21 cellular contexts compared by ENCODE assay signal in genomic region chr14:60206249-60206670, GRCh38.
"Had no signal": no experiment of that assay in that cellular context is flagged by ENCODE, and none has a peak within 500 bp of the region (broad histone marks: within the 10 kb centered on the region; RNA-seq: fewer than 3 reads in every experiment).

No MANE protein-coding gene starts in this region.

- H3K27ac Mint-ChIP-seq: activated naive CD8-positive, alpha-beta T cell treated with anti-CD3 and anti-CD28 coated beads, Interleukin-2, amount 10 ng/mL, durations not matched to agents 7 days and 5 days; activated T-helper 2 cell treated with anti-CD3 and anti-CD28 coated beads, Interferon-gamma antibody, Interleukin-2, Interleukin-4, amounts not matched to agents 10 μg/mL and 5 μg/mL and 100 μg/mL, durations not matched to agents 14 hours and 24 hours and 36 hours; dendritic cell treated with granulocyte-macrophage colony-stimulating factor and Interleukin-4, amounts not matched to agents 40 ng/mL and 50 ng/mL, for 4 days; naive thymus-derived CD8-positive, alpha-beta T cell; type B pancreatic cell had no signal

- H3K4me3 ChIP-seq: cardiac muscle cell, esophagus muscularis mucosa, gastroesophageal sphincter, heart left ventricle, ovary, psoas muscle, testis had no signal

- H3K36me3 ChIP-seq: cardiac muscle cell, esophagus muscularis mucosa, gastroesophageal sphincter, heart left ventricle, ovary had no signal

- DNase-seq: activated CD4-positive, alpha-beta T cell treated with anti-CD3 and anti-CD28 coated beads, Interleukin-2, amount 50 U/mL, for 1 hour; activated naive CD4-positive, alpha-beta T cell treated with Interleukin-2 at 50 U/mL for 16 hours; activated naive CD8-positive, alpha-beta T cell treated with anti-CD3 and anti-CD28 coated beads, Interleukin-2, amount 10 ng/mL, durations not matched to agents 7 days and 5 days; amygdala; effector CD8-positive, alpha-beta T cell; heart left ventricle; mesenchymal stem cell; naive thymus-derived CD8-positive, alpha-beta T cell; ovary; psoas muscle; right cardiac atrium; stimulated activated CD4-positive, alpha-beta T cell treated with anti-CD3 and anti-CD28 coated beads, Interleukin-15, amount 100 ng/mL, for 24 hours; stimulated activated CD4-positive, alpha-beta T cell treated with anti-CD3 and anti-CD28 coated beads, Interleukin-2, amount 100 ng/mL, for 48 hours; T1000; testis had no signal

- ATAC-seq: gastroesophageal sphincter; heart left ventricle; naive thymus-derived CD8-positive, alpha-beta T cell; psoas muscle; right cardiac atrium had no signal

- H3K36me3 Mint-ChIP-seq: activated naive CD8-positive, alpha-beta T cell treated with anti-CD3 and anti-CD28 coated beads, Interleukin-2, amount 10 ng/mL, durations not matched to agents 7 days and 5 days; naive thymus-derived CD8-positive, alpha-beta T cell; type B pancreatic cell had no signal

- H3K4me1 ChIP-seq: gastroesophageal sphincter had no signal

- H3K27me3 Mint-ChIP-seq: dendritic cell treated with granulocyte-macrophage colony-stimulating factor and Interleukin-4, amounts not matched to agents 40 ng/mL and 50 ng/mL, for 4 days had no signal

- H3K4me1 Mint-ChIP-seq: activated naive CD8-positive, alpha-beta T cell treated with anti-CD3 and anti-CD28 coated beads, Interleukin-2, amount 10 ng/mL, durations not matched to agents 7 days and 5 days; naive thymus-derived CD8-positive, alpha-beta T cell had no signal

- H3K4me3 Mint-ChIP-seq: activated naive CD8-positive, alpha-beta T cell treated with anti-CD3 and anti-CD28 coated beads, Interleukin-2, amount 10 ng/mL, durations not matched to agents 7 days and 5 days; dendritic cell treated with granulocyte-macrophage colony-stimulating factor and Interleukin-4, amounts not matched to agents 40 ng/mL and 50 ng/mL, for 4 days; naive thymus-derived CD8-positive, alpha-beta T cell; type B pancreatic cell had no signal

- H3K27me3 ChIP-seq: cardiac muscle cell, esophagus muscularis mucosa, gastroesophageal sphincter, ovary, testis had no signal

- H3K27ac ChIP-seq: cardiac muscle cell, esophagus muscularis mucosa, gastroesophageal sphincter, heart left ventricle, ovary, psoas muscle, testis had no signal

- H3K9me3 Mint-ChIP-seq: activated naive CD8-positive, alpha-beta T cell treated with anti-CD3 and anti-CD28 coated beads, Interleukin-2, amount 10 ng/mL, durations not matched to agents 7 days and 5 days; activated T-helper 2 cell treated with anti-CD3 and anti-CD28 coated beads, Interferon-gamma antibody, Interleukin-2, Interleukin-4, amounts not matched to agents 10 μg/mL and 5 μg/mL and 100 μg/mL, durations not matched to agents 14 hours and 24 hours and 36 hours; dendritic cell treated with granulocyte-macrophage colony-stimulating factor and Interleukin-4, amounts not matched to agents 40 ng/mL and 50 ng/mL, for 4 days; type B pancreatic cell had no signal
